15 cellular contexts compared by ENCODE assay signal in the genomic region with DNA sequence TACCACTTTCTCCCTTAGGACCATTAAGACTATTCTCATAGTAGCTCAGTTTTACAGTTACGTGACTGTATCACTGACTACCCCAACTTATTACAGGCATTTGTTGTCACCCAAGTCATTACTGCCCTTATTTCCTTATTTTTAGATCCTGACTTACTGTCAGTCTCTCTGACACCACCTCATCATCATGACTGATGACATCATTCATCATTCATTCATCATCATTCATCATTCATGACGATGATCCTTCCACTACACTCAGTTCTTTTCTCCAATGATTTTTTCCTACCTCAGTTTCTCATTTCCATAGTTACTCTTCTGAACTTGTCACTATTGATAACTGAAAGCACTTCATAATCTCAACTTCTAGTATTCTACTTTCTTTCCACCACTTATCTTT.
"Had no signal": no experiment of that assay in that cellular context is flagged by ENCODE, and none has a peak within 500 bp of the region (broad histone marks: within the 10 kb centered on the region; RNA-seq: fewer than 3 reads in every experiment).

No MANE protein-coding gene starts in this region.

- H3K27me3 ChIP-seq: tibial artery had no signal

- H3K9me3 ChIP-seq: tibial artery had no signal

- H3K27ac ChIP-seq: tibial artery had no signal

- H3K4me3 ChIP-seq: tibial artery had no signal

- H3K9me3 Mint-ChIP-seq: activated naive CD8-positive, alpha-beta T cell treated with anti-CD3 and anti-CD28 coated beads for 36 hours; endodermal cell had no signal

- ATAC-seq: left ventricle myocardium superior; natural killer cell treated with Interleukin-12 subunit alpha and Interleukin-12 subunit beta and Interleukin-15 and Interleukin-18, amount 100 ng/mL, for 72 hours had no signal

- DNase-seq: activated CD4-positive, alpha-beta T cell treated with anti-CD3 and anti-CD28 coated beads, Interleukin-2, amount 50 U/mL, for 48 hours; activated CD4-positive, CD25-positive, alpha-beta regulatory T cell treated with anti-CD3 and anti-CD28 coated beads, Interleukin-2, amount 50 U/mL, for 72 hours; activated naive CD8-positive, alpha-beta T cell treated with anti-CD3 and anti-CD28 coated beads for 36 hours; anterior cingulate cortex; dermis blood vessel endothelial cell; endodermal cell; hippocampal formation; left ventricle myocardium superior; mesenchymal stem cell; stimulated activated CD4-positive, alpha-beta T cell treated with anti-CD3 and anti-CD28 coated beads, Interleukin-12 subunit alpha, Interleukin-12 subunit beta, amount 100 ng/mL, for 4 hours; stimulated activated CD4-positive, alpha-beta T cell treated with anti-CD3 and anti-CD28 coated beads, Interleukin-2, amount 100 ng/mL, for 24 hours; SW 1271; tibial artery had no signal

- H3K4me3 Mint-ChIP-seq: activated naive CD8-positive, alpha-beta T cell treated with anti-CD3 and anti-CD28 coated beads for 36 hours; endodermal cell; natural killer cell treated with Interleukin-12 subunit alpha and Interleukin-12 subunit beta and Interleukin-15 and Interleukin-18, amount 100 ng/mL, for 72 hours; T-helper 2 cell treated with Interferon-gamma antibody and Interleukin-4, amounts not matched to agents 5 μg/mL and 100 μg/mL, for 36 hours had no signal

- H3K27ac Mint-ChIP-seq: activated naive CD8-positive, alpha-beta T cell treated with anti-CD3 and anti-CD28 coated beads for 36 hours; endodermal cell; natural killer cell treated with Interleukin-12 subunit alpha and Interleukin-12 subunit beta and Interleukin-15 and Interleukin-18, amount 100 ng/mL, for 72 hours; T-helper 2 cell treated with Interferon-gamma antibody and Interleukin-4, amounts not matched to agents 5 μg/mL and 100 μg/mL, for 36 hours had no signal

- H3K4me1 ChIP-seq: tibial artery had no signal

- H3K27me3 Mint-ChIP-seq: activated naive CD8-positive, alpha-beta T cell treated with anti-CD3 and anti-CD28 coated beads for 36 hours; natural killer cell treated with Interleukin-12 subunit alpha and Interleukin-12 subunit beta and Interleukin-15 and Interleukin-18, amount 100 ng/mL, for 72 hours had no signal
